ENCODE assay signal across 10 cellular contexts in the genomic region with DNA sequence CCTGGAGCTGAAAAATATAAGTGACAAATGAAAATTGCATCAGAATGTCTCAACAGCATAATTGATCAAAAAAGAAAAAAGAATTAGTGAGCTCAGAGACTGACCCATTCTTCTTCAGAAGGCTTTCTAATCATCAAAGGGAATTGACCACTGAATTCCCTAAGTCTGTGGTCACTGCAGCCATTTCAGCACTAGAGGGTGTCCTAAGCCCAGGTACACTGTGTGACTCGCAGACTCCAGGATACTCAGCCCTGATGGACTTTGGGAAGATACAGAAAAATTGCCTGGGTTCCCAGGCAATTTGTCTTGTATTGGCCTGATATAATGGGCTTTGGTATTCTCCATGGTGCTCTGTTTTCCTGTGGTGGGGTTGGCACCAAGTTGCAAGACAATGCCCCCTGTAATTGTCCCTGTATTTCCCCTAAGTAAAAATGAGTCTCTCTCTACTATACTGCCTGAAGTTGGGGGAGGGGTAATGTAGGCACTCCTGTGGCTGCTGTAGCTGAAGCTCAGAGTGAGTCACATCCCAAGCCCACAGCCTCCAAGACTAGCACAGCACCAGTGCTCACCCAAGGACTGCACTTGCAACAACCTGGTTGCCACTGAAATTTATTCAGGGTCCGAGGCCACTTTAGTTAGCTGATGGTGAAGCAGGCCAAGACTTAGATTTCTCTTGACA.
DNase-seq lines count a peak whose midpoint lies in the region; ATAC-seq and TF ChIP-seq lines count a peak whose summit lies in the region.
"Had no signal": no experiment of that assay in that cellular context is flagged by ENCODE, and none has a peak within 500 bp of the region (broad histone marks: within the 10 kb centered on the region; RNA-seq: fewer than 3 reads in every experiment).

No MANE protein-coding gene starts in this region.

- in situ Hi-C loops in SK-MEL-5 (cut with HindIII; ENCODE audit: low pct_unique_long_range_greater_than_20kb, low sequenced_read_pairs), result no loop called here

- H3K4me1 ChIP-seq in HCT116 (ENCODE audit: control insufficient read depth in 1 of 2, insufficient read depth in 2 of 2, low read length in 2 of 2), result no peaks in the 10 kb centered on the region

- POLR2A ChIA-PET in HCT116 (lab: Charles Lee), result no interaction called here

- peak; percentile 40 for TF ChIP-seq RAD21 in HCT116 (IDR thresholded peaks at IDR 0.05; ENCODE audit: low read depth)

- H3K9ac ChIP-seq in HCT116 (ENCODE audit: low read length), result no peak overlapping the region

- intact Hi-C loops in HCT116 (cut with micrococcal nuclease), result loop anchor here (1.0 to 10.0 kb wide), 2 partner anchors 421 to 577 kb away; no protein-coding TSS in a partner anchor

- no peak overlapping the region for H2AFZ ChIP-seq in HCT116 (ENCODE audit: low read depth, low read length, poor library complexity, severe bottlenecking)

- no peak overlapping the region for H3K4me3 ChIP-seq in HCT116 (replicated peaks in 1 of 2; ENCODE audit: low read depth in 1 of 2, low read length in 2 of 2)

- H4K20me1 ChIP-seq in HCT116 (ENCODE audit: insufficient read depth), result no peaks in the 10 kb centered on the region; the same call in 1 of the 2 replicates

- TF ChIP-seq CTCF in HCT116 (IDR thresholded peaks at IDR 0.05 in 2 of 3, conservative IDR thresholded peaks at IDR 0.05 in 1 of 3; ENCODE audit: borderline replicate concordance in 1 of 3, insufficient read depth in 1 of 3, low read depth in 2 of 3, low read length in 2 of 3) (peak; percentile 13 to 48 (median 34); a peak in 3 of 6 replicates), glutamatergic neuron (IDR thresholded peaks at IDR 0.05; ENCODE audit: partially characterized antibody, unreplicated experiment) (no peak)

- no peaks in the 10 kb centered on the region for H3K27me3 ChIP-seq in HCT116 (ENCODE audit: insufficient read depth, low read length)

- DNase-seq in A172 (ENCODE audit: low spot score), result peak; percentile 66
- peak; percentile 4 for DNase-seq in HCT116 (ENCODE audit: low read depth, low spot score)
- DNase-seq in SK-MEL-5 (ENCODE audit: low read depth, low spot score), result peak; percentile 29
- peak; percentile 43 for DNase-seq in glutamatergic neuron
- no peak for DNase-seq in NAMALWA (ENCODE audit: low spot score)
- no peak for DNase-seq in KG1 (lab: John Stamatoyannopoulos, UW)
- no peak for DNase-seq in activated CD8-positive, alpha-beta memory T cell treated with anti-CD3 and anti-CD28 coated beads, Interleukin-2, amount 50 U/mL, for 4 hours
- DNase-seq: effector CD8-positive, alpha-beta T cell; T-helper 17 cell had no signal

- no peaks in the 10 kb centered on the region for H3K27me3 Mint-ChIP-seq in glutamatergic neuron (ENCODE audit: unreplicated experiment)
- H3K27me3 Mint-ChIP-seq: T-helper 17 cell had no signal

- TF ChIP-seq POLR2A in HCT116 (IDR thresholded peaks at IDR 0.05; ENCODE audit: borderline replicate concordance, extremely low read depth, insufficient read depth, insufficient read length), result no peak

- H3K36me3 ChIP-seq in HCT116 (ENCODE audit: control insufficient read depth in 1 of 2, insufficient read depth in 2 of 2, low read length in 2 of 2), result no peaks in the 10 kb centered on the region

- H3K9me2 ChIP-seq in HCT116 (ENCODE audit: insufficient read depth), result no peaks in the 10 kb centered on the region

- RAD21 ChIA-PET in HCT116 (lab: Charles Lee; ENCODE audit: low non-redundant PET in 1 of 2, low total read pairs in 2 of 2, uncharacterized antibody in 2 of 2, unreplicated experiment in 2 of 2), result no interaction called here

- peaks cover 7% of the 10 kb centered on the region for H3K36me3 Mint-ChIP-seq in glutamatergic neuron (ENCODE audit: unreplicated experiment)

- CTCF ChIA-PET in HCT116 (lab: Charles Lee), result no interaction called here

- no peak overlapping the region for H3K27ac Mint-ChIP-seq in glutamatergic neuron (ENCODE audit: unreplicated experiment)
- H3K27ac Mint-ChIP-seq: T-helper 17 cell had no signal

- H3K4me3 Mint-ChIP-seq in glutamatergic neuron (ENCODE audit: unreplicated experiment), result no peak overlapping the region
- H3K4me3 Mint-ChIP-seq: T-helper 17 cell had no signal

- ATAC-seq in HCT116, result peak; percentile 50; the same call in 1 of the 2 replicates
- no peak for ATAC-seq in HG02623 (IDR thresholded peaks at IDR 0.05; ENCODE audit: unreplicated experiment)
- ATAC-seq: T-helper 17 cell had no signal

- no peak overlapping the region for H3K4me2 ChIP-seq in HCT116 (ENCODE audit: low read length)

- no peaks in the 10 kb centered on the region for H3K4me1 Mint-ChIP-seq in glutamatergic neuron (ENCODE audit: low read depth, unreplicated experiment)
- H3K4me1 Mint-ChIP-seq: T-helper 17 cell had no signal

- H3K9me3 ChIP-seq in HCT116 (ENCODE audit: control insufficient read depth in 1 of 2, insufficient read depth in 1 of 2, low read depth in 1 of 2, low read length in 2 of 2), result no peaks in the 10 kb centered on the region; a peak in 1 of 4 replicates

- H3K79me2 ChIP-seq in HCT116 (ENCODE audit: insufficient read depth, low read length), result no peaks in the 10 kb centered on the region

- no peak overlapping the region for H3K27ac ChIP-seq in HCT116 (ENCODE audit: low read depth, low read length)

- peaks cover 1% of the 10 kb centered on the region for H3K9me3 Mint-ChIP-seq in glutamatergic neuron (ENCODE audit: unreplicated experiment)

- BruUV-seq in HCT116 (replicated peaks; lab: Mats Ljungman, UMichigan), result no TSS peak

TF ChIP-seq in HCT116, 20 proteins besides CTCF, POLR2A, EP300 and RAD21:
- TF ChIP-seq EGR1 (IDR thresholded peaks at IDR 0.05; ENCODE audit: low read depth) (no peak), TCF7L2 (IDR thresholded peaks at IDR 0.05; ENCODE audit: borderline replicate concordance, extremely low read depth, insufficient read depth, insufficient read length) (peak; percentile 47)

Comparison
In these comparisons a context has a peak if more than half of its experiments do, and no peak if none do; other contexts are left out.
1. DNase-seq: peak in A172 (single experiment), HCT116 (single experiment), SK-MEL-5 (single experiment) and glutamatergic neuron (single experiment); none in NAMALWA (single experiment), KG1 (single experiment) and activated CD8-positive, alpha-beta memory T cell treated with anti-CD3 and anti-CD28 coated beads, Interleukin-2, amount 50 U/mL, for 4 hours (single experiment).